Comparison of ENCODE assay signal across 24 cellular contexts in the genomic region with DNA sequence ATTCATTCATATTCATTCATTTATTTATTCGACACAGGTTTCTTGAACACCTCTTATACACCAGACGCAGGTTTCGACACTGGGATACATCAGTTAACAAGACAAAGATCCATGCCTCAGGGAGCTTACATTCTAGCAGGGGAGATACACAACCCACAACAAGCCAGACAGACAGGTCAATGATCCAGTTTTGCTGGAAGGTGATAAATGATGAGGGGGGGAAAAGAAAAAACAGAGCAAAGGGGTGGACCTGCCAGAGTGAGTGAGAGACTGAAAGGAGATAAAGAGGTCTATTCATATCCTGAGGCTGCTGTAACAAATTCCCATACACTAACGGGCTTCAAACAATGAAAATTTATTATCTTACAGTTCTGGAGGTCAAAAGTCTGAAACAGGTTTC.
DNase-seq lines count a peak whose midpoint lies in the region; ATAC-seq, FAIRE-seq and TF ChIP-seq lines count a peak whose summit lies in the region.
"Had no signal": no experiment of that assay in that cellular context is flagged by ENCODE, and none has a peak within 500 bp of the region (broad histone marks: within the 10 kb centered on the region; RNA-seq: fewer than 3 reads in every experiment).

No MANE protein-coding gene starts in this region.

- H3K18ac ChIP-seq in H1 (ENCODE audit: extremely low read depth, low read length), result no peak overlapping the region; the same call in 1 of the 2 replicates

- H3K36me3 Mint-ChIP-seq in nephron (ENCODE audit: low read depth) (no peaks in the 10 kb centered on the region), Caco-2 (ENCODE audit: insufficient read depth, unreplicated experiment) (no peaks in the 10 kb centered on the region)

- CTCF ChIA-PET in H1 (lab: Charles Lee; ENCODE audit: partially characterized antibody), result interaction anchor here (0.6 to 1.2 kb wide), 2 partner anchors 18 to 81 kb away, joined by 3 read pairs; no protein-coding TSS in a partner anchor
- CTCF ChIA-PET in Caco-2 (lab: Charles Lee), result no interaction called here
- CTCF ChIA-PET in HepG2 (lab: Yijun Ruan, JAX; ENCODE audit: low intra/inter-chr PET ratio, low total read pairs), result no interaction called here

- no peak overlapping the region for H3K23ac ChIP-seq in H1 (ENCODE audit: insufficient read length)

- H3K4ac ChIP-seq in H1 (replicated peaks; ENCODE audit: insufficient read length, low read depth, low read length), result no peak overlapping the region

- peak overlapping the region; percentile 27 to 36 (median 30) for H3K27ac Mint-ChIP-seq in nephron
- H3K27ac Mint-ChIP-seq in Caco-2 (ENCODE audit: unreplicated experiment), result no peak overlapping the region

- H3K4me1 ChIP-seq in BLaER1, result peaks cover 96% of the 10 kb centered on the region
- H3K4me1 ChIP-seq in DND-41 (ENCODE audit: insufficient read depth, low read length), result peaks cover 98% of the 10 kb centered on the region
- H3K4me1 ChIP-seq in H1 (replicated peaks in 1 of 4; ENCODE audit: control insufficient read depth in 3 of 4, insufficient read depth in 4 of 4, low read length in 3 of 4), result peaks cover 2 to 27% (median 16%) of the 10 kb centered on the region in 4 experiments
- H3K4me1 ChIP-seq in Caco-2, result no peaks in the 10 kb centered on the region
- H3K4me1 ChIP-seq in HepG2 (ENCODE audit: insufficient read depth, low read length), result no peaks in the 10 kb centered on the region
- H3K4me1 ChIP-seq: right lobe of liver had no signal

- TF ChIP-seq POLR2A in H1 (IDR thresholded peaks at IDR 0.05; ENCODE audit: control extremely low read depth in 1 of 2, low read depth in 2 of 2, low read length in 2 of 2), result no peak
- no peak for TF ChIP-seq POLR2A in HepG2 (IDR thresholded peaks at IDR 0.05; ENCODE audit: insufficient read depth in 1 of 2, low read depth in 2 of 2, low read length in 2 of 2)

- H2BK12ac ChIP-seq in H1 (ENCODE audit: low read depth, low read length), result peak overlapping the region; percentile 68; the same call in 1 of the 2 replicates

- H2AFZ ChIP-seq in DND-41 (ENCODE audit: low read depth, low read length), result no peak overlapping the region
- no peak overlapping the region for H2AFZ ChIP-seq in H1 (ENCODE audit: low read length)
- H2AFZ ChIP-seq in HepG2 (ENCODE audit: low read length), result no peak overlapping the region

- no peak overlapping the region for H2BK120ac ChIP-seq in H1 (replicated peaks; ENCODE audit: low read depth, low read length)

- H3K14ac ChIP-seq in H1 (ENCODE audit: insufficient read length), result no peak overlapping the region

- H3K9me3 Mint-ChIP-seq in nephron (no peaks in the 10 kb centered on the region), Caco-2 (ENCODE audit: unreplicated experiment) (no peaks in the 10 kb centered on the region)

- intact Hi-C loops in Caco-2 (cut with micrococcal nuclease; ENCODE audit: unreplicated experiment), result no loop called here
- intact Hi-C loops in HepG2 (cut with micrococcal nuclease; ENCODE audit: unreplicated experiment), result no loop called here

- H3K4me3 Mint-ChIP-seq in nephron, result no peak overlapping the region
- no peak overlapping the region for H3K4me3 Mint-ChIP-seq in Caco-2 (ENCODE audit: unreplicated experiment)

- FAIRE-seq in H1 (lab: Jason Lieb, UNC) (no peak), HepG2 (lab: Jason Lieb, UNC) (no peak)
- FAIRE-seq: K562, pancreas had no signal

- peaks cover 60% of the 10 kb centered on the region for H3K4me1 Mint-ChIP-seq in nephron
- peaks cover 5% of the 10 kb centered on the region for H3K4me1 Mint-ChIP-seq in Caco-2 (ENCODE audit: low read depth, unreplicated experiment)

- no peaks in the 10 kb centered on the region for H3K36me3 ChIP-seq in BLaER1
- H3K36me3 ChIP-seq in DND-41 (ENCODE audit: insufficient read depth, low read length), result no peaks in the 10 kb centered on the region
- H3K36me3 ChIP-seq in H1 (ENCODE audit: control insufficient read depth in 2 of 4, insufficient read depth in 4 of 4, low read length in 3 of 4), result no peaks in the 10 kb centered on the region
- no peaks in the 10 kb centered on the region for H3K36me3 ChIP-seq in Caco-2 (ENCODE audit: control insufficient read depth, insufficient read depth, low read length)
- H3K36me3 ChIP-seq in HepG2 (replicated peaks in 1 of 2; ENCODE audit: control insufficient read depth in 1 of 2, insufficient read depth in 2 of 2, low read length in 2 of 2), result no peaks in the 10 kb centered on the region
- H3K36me3 ChIP-seq: ascending aorta, pancreas, right lobe of liver, thoracic aorta had no signal

- DNase-seq in DND-41 (no peak), H1 (ENCODE audit: low read depth in 1 of 2, low spot score in 2 of 2) (no peak), midbrain (lab: John Stamatoyannopoulos, UW) (no peak), germinal center (ENCODE audit: low spot score) (no peak), Caco-2 (no peak), HepG2 (ENCODE audit: low spot score) (no peak)
- DNase-seq: activated CD4-positive, alpha-beta T cell treated with anti-CD3 and anti-CD28 coated beads for 48 hours; activated CD8-positive, alpha-beta memory T cell treated with anti-CD3 and anti-CD28 coated beads, Interleukin-2, amount 50 U/mL, for 4 hours; activated naive CD4-positive, alpha-beta T cell; cerebellar nuclear complex; effector memory CD4-positive, alpha-beta T cell; glutamatergic neuron; NCI-H187 treated with DMSO at 0.1 percent for 48 hours; NCI-H2227 treated with DMSO at 0.1 percent for 48 hours; NCI-H774; pancreas; right lobe of liver; SHP77; SW 1271 had no signal

- H3K4me3 ChIP-seq in BLaER1 (peak overlapping the region; percentile 49; the same call in 1 of the 2 replicates), DND-41 (ENCODE audit: low read depth in 1 of 2, low read length in 2 of 2) (no peak overlapping the region), H1 (ENCODE audit: extremely low read depth in 1 of 4, insufficient read depth in 2 of 4, low read depth in 3 of 4, low read length in 4 of 4) (no peak overlapping the region), Caco-2 (ENCODE audit: low read depth, low read length) (no peak overlapping the region), HepG2 (replicated peaks in 1 of 3; ENCODE audit: insufficient read depth in 1 of 3, low read depth in 2 of 3, low read length in 3 of 3) (no peak overlapping the region)
- H3K4me3 ChIP-seq: ascending aorta, K562, pancreas, right lobe of liver, thoracic aorta had no signal

- WGBS in H1 (ENCODE audit: extremely low coverage in 1 of 2, insufficient coverage in 1 of 2, insufficient read length in 1 of 2, insufficient replicate concordance in 2 of 2, low coverage in 1 of 2, low lambda C conversion rate in 2 of 2, missing lambda C conversion rate in 1 of 2), 2 experiments, result 96% methylated on average over 4 of the region's 4 CpGs; no CpG with 5 or more reads in 1 of the 2 experiments
- 59% methylated on average over 4 of the region's 4 CpGs for WGBS in HepG2 (ENCODE audit: low lambda C conversion rate)

- H2BK15ac ChIP-seq in H1 (ENCODE audit: low read length), result 0 out of 2 replicates have a peak overlapping the region, but pooled peaks have one; percentile 40

- TF ChIP-seq EP300 in H1 (IDR thresholded peaks at IDR 0.05; ENCODE audit: borderline replicate concordance in 1 of 2, low read depth in 2 of 2, low read length in 2 of 2) (no peak), HepG2 (IDR thresholded peaks at IDR 0.05; ENCODE audit: low read depth in 2 of 2, low read length in 2 of 2) (no peak), HepG2 (CRISPR knock-in tag; IDR thresholded peaks at IDR 0.05; ENCODE audit: borderline replicate concordance) (no peak)

- H4K8ac ChIP-seq in H1 (ENCODE audit: extremely low read depth, insufficient read depth, low read length), result no peak overlapping the region

- ATAC-seq in DND-41 (ENCODE audit: insufficient read depth, low read depth), result no peak
- no peak for ATAC-seq in HepG2
- ATAC-seq: K562, pancreas had no signal

- peak overlapping the region; percentile 52; the same call in 1 of the 2 replicates for H2BK5ac ChIP-seq in H1 (ENCODE audit: low read depth, low read length)

- in situ Hi-C loops in HepG2 (cut with HindIII; ENCODE audit: extremely low pct_ligation_motif_present, low pct_unique_long_range_greater_than_20kb), result loop anchor here (25.0 kb wide), 1 partner anchor 96 kb away; no protein-coding TSS in a partner anchor

- peak overlapping the region; percentile 83 for H3K9ac ChIP-seq in BLaER1
- peak overlapping the region; percentile 48 for H3K9ac ChIP-seq in DND-41 (ENCODE audit: low read depth, low read length)
- H3K9ac ChIP-seq in H1 (replicated peaks in 1 of 4; ENCODE audit: extremely low read depth in 1 of 4, low read depth in 3 of 4, low read length in 3 of 4), result no peak overlapping the region
- no peak overlapping the region for H3K9ac ChIP-seq in HepG2 (ENCODE audit: insufficient read depth, low read depth, low read length)

- H3K56ac ChIP-seq in H1 (replicated peaks; ENCODE audit: insufficient read length, low read depth, low read length), result no peak overlapping the region

- BruUV-seq in Caco-2 (replicated peaks; lab: Mats Ljungman, UMichigan) (no TSS peak), HepG2 (replicated peaks; lab: Mats Ljungman, UMichigan) (no TSS peak)

- H2BK20ac ChIP-seq in H1 (ENCODE audit: low read length), result no peak overlapping the region

- no peak overlapping the region for H4K91ac ChIP-seq in H1 (replicated peaks; ENCODE audit: insufficient read length, low read length)

- H2AK5ac ChIP-seq in H1 (ENCODE audit: low read depth, low read length), result no peak overlapping the region

- H3K27ac ChIP-seq in BLaER1, result peak overlapping the region; percentile 98
- peak overlapping the region; percentile 96 for H3K27ac ChIP-seq in DND-41 (ENCODE audit: low read length)
- H3K27ac ChIP-seq in H1 (ENCODE audit: low read depth, low read length), result no peak overlapping the region
- H3K27ac ChIP-seq in HepG2 (ENCODE audit: extremely low read length, insufficient read depth, low read length), result no peak overlapping the region
- H3K27ac ChIP-seq: ascending aorta, pancreas, right lobe of liver had no signal

- no peaks in the 10 kb centered on the region for H4K20me1 ChIP-seq in BLaER1
- no peaks in the 10 kb centered on the region for H4K20me1 ChIP-seq in DND-41 (ENCODE audit: insufficient read depth, low read length)
- no peaks in the 10 kb centered on the region for H4K20me1 ChIP-seq in H1 (replicated peaks in 1 of 2; ENCODE audit: control insufficient read depth in 1 of 2, insufficient read depth in 2 of 2, low read length in 2 of 2)
- H4K20me1 ChIP-seq in HepG2 (ENCODE audit: insufficient read depth, low read length), result no peaks in the 10 kb centered on the region

- peaks cover 2% of the 10 kb centered on the region; the same call in 1 of the 2 replicates for H3K9me3 ChIP-seq in BLaER1
- H3K9me3 ChIP-seq in DND-41 (ENCODE audit: insufficient read depth, low read length, severe bottlenecking), result no peaks in the 10 kb centered on the region
- H3K9me3 ChIP-seq in H1 (ENCODE audit: insufficient read depth in 2 of 2, low read depth in 1 of 2, low read length in 1 of 2), result no peaks in the 10 kb centered on the region
- H3K9me3 ChIP-seq in Caco-2, result no peaks in the 10 kb centered on the region
- H3K9me3 ChIP-seq in HepG2 (ENCODE audit: low read length), result no peaks in the 10 kb centered on the region
- H3K9me3 ChIP-seq: ascending aorta, pancreas, right lobe of liver, thoracic aorta had no signal

- TF ChIP-seq RAD21 in H1 (IDR thresholded peaks at IDR 0.05 in 1 of 2, conservative IDR thresholded peaks at IDR 0.05 in 1 of 2; ENCODE audit: low read depth in 2 of 2, low read length in 2 of 2) (no peak), HepG2 (CRISPR knock-in tag; IDR thresholded peaks at IDR 0.05) (no peak)

- TF ChIP-seq CTCF in DND-41 (IDR thresholded peaks at IDR 0.05; ENCODE audit: borderline replicate concordance, extremely low read depth, low read length, poor library complexity, severe bottlenecking) (no peak), H1 (IDR thresholded peaks at IDR 0.05; ENCODE audit: control extremely low read depth in 1 of 3, insufficient read depth in 1 of 3, low read depth in 1 of 3, low read length in 3 of 3) (no peak), nephron (IDR thresholded peaks at IDR 0.05; ENCODE audit: unreplicated experiment in 3 of 3) (no peak), Caco-2 (IDR thresholded peaks at IDR 0.05; ENCODE audit: insufficient read depth in 1 of 2, low read depth in 1 of 2, low read length in 1 of 2, severe bottlenecking in 1 of 2, unreplicated experiment in 1 of 2) (no peak), HepG2 (CRISPR knock-in tag; IDR thresholded peaks at IDR 0.05) (no peak)

- peak overlapping the region; percentile 95 for H3K4me2 ChIP-seq in BLaER1
- H3K4me2 ChIP-seq in DND-41 (ENCODE audit: insufficient read depth, low read length), result no peak overlapping the region; the same call in 1 of the 2 replicates
- H3K4me2 ChIP-seq in H1 (ENCODE audit: insufficient read depth in 1 of 2, low read depth in 2 of 2, low read length in 2 of 2), result no peak overlapping the region
- no peak overlapping the region for H3K4me2 ChIP-seq in HepG2 (ENCODE audit: low read depth, low read length)

- H3K79me1 ChIP-seq in H1 (ENCODE audit: low read depth, low read length), result no peaks in the 10 kb centered on the region

- H4K5ac ChIP-seq in H1 (ENCODE audit: insufficient read length, low read depth, low read length), result no peak overlapping the region

- H3K27me3 ChIP-seq in BLaER1 (no peaks in the 10 kb centered on the region), DND-41 (ENCODE audit: insufficient read depth, low read length, poor library complexity) (no peaks in the 10 kb centered on the region), H1 (replicated peaks in 1 of 4; ENCODE audit: control insufficient read depth in 3 of 4, extremely low read depth in 1 of 4, insufficient read depth in 3 of 4, low read length in 3 of 4) (no peaks in the 10 kb centered on the region), Caco-2 (replicated peaks; ENCODE audit: control insufficient read depth, insufficient read depth, low read length) (no peaks in the 10 kb centered on the region), HepG2 (ENCODE audit: control insufficient read depth in 1 of 2, insufficient read depth in 2 of 2, low read length in 2 of 2) (peaks cover 0 to 18% of the 10 kb centered on the region in 2 experiments; a peak in 3 of 5 replicates)
- H3K27me3 ChIP-seq: ascending aorta, pancreas, right lobe of liver had no signal

- POLR2A ChIA-PET in H1 (lab: Charles Lee; ENCODE audit: partially characterized antibody), result interaction anchor here (1.2 kb wide), 1 partner anchor 29 kb away, joined by 3 read pairs; no protein-coding TSS in a partner anchor
- POLR2A ChIA-PET in Caco-2 (lab: Charles Lee), result no interaction called here
- POLR2A ChIA-PET in HepG2 (lab: Yijun Ruan, JAX), result no interaction called here

- H3K79me2 ChIP-seq in DND-41 (ENCODE audit: insufficient read depth, low read length) (peaks cover 43% of the 10 kb centered on the region), H1 (ENCODE audit: control insufficient read depth in 1 of 2, insufficient read depth in 2 of 2, low read length in 2 of 2) (no peaks in the 10 kb centered on the region), HepG2 (ENCODE audit: insufficient read depth, low read length) (no peaks in the 10 kb centered on the region)

- H3K27me3 Mint-ChIP-seq in nephron (ENCODE audit: low read depth) (peaks cover 42% of the 10 kb centered on the region), Caco-2 (ENCODE audit: insufficient read depth, unreplicated experiment) (no peaks in the 10 kb centered on the region)

- no peaks in the 10 kb centered on the region for H3K23me2 ChIP-seq in H1 (ENCODE audit: low read depth, low read length)

Comparison
In these comparisons a context has a peak if more than half of its experiments do, and no peak if none do; other contexts are left out.
1. H3K27ac ChIP-seq: peak in BLaER1 (single experiment) and DND-41 (single experiment); none in H1 (single experiment) and HepG2 (single experiment).
2. H3K9ac ChIP-seq: peak in BLaER1 (single experiment) and DND-41 (single experiment); none in H1 (0 of 4) and HepG2 (single experiment).